In the genomic region with DNA sequence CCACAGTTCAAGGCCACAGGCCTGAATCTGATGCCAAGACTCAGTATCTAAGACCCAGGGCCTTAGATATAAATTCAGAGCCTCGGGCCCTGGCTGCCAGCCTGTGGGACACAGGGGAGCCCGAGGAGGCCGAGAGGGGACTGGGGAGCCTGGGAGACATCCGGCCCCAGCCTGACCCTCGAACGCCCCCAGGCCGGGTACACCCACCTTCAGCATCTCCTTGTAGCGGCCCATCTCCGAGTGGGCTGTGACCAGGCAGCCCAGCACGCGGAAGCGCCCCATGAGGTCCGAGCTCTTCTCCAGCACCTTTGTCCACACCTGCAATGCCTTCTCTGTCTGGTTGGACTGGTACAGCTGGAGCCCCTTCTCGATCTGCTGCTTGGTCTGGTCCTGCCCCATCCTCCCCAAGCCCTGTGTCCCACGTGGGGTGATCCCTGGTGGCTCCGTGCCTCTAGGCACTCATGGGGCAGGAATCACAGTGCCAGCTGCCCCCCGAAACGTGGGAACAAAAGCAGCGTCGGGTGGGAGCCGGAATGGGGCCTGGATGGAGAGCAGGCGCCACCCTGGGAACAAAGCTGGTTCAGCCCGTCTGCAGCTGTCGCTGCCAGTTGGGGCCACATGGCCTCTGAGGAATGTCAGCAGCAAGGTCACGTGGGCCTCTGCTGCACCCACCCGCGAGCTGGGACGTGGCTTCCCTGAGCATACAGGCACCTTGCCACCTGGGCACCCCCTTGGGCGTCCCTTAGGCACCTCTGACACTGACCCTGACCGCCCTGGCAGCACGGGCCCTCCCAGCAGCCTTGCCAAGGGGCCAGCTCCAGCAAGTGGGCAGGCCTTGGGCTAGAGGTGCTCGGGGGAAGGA, we compare ENCODE assay signal across 21 cellular contexts. TPM values are rescaled to one million over a fixed set of nuclear protein-coding genes. Genes with fewer than 3 reads are reported as not detected.
DNase-seq lines count a peak whose midpoint lies in the region; ATAC-seq, FAIRE-seq and TF ChIP-seq lines count a peak whose summit lies in the region.
"Had no signal": no experiment of that assay in that cellular context is flagged by ENCODE, and none has a peak within 500 bp of the region (broad histone marks: within the 10 kb centered on the region; RNA-seq: fewer than 3 reads in every experiment).

RAPSN (minus strand) TSS at position 571 of the 862 bp plus-strand sequence; CDS start at position 399, 172 bp downstream.

- no peaks in the 10 kb centered on the region for H3K27me3 ChIP-seq in H7 (ENCODE audit: control insufficient read depth, insufficient read depth, low read length)
- no peaks in the 10 kb centered on the region for H3K27me3 ChIP-seq in adrenal gland
- no peaks in the 10 kb centered on the region for H3K27me3 ChIP-seq in HepG2 (ENCODE audit: control insufficient read depth in 1 of 2, insufficient read depth in 2 of 2, low read length in 2 of 2)
- H3K27me3 ChIP-seq in gastrocnemius medialis = no peaks in the 10 kb centered on the region
- H3K27me3 ChIP-seq: dorsolateral prefrontal cortex had no signal

- TF ChIP-seq EP300 in HepG2 (IDR thresholded peaks at IDR 0.05; ENCODE audit: low read depth in 2 of 2, low read length in 2 of 2) (no peak), HepG2 (CRISPR knock-in tag; IDR thresholded peaks at IDR 0.05; ENCODE audit: borderline replicate concordance) (no peak)

- no peak within 1 kb of the TSS for H3K27ac Mint-ChIP-seq in activated CD4-positive, alpha-beta T cell treated with anti-CD3 and anti-CD28 coated beads for 36 hours
- H3K27ac Mint-ChIP-seq: progenitor cell of endocrine pancreas had no signal

- H4K20me1 ChIP-seq in HepG2 (ENCODE audit: insufficient read depth, low read length) = no peaks in the 10 kb centered on the region

- CTCF ChIA-PET in HepG2 (lab: Yijun Ruan, JAX; ENCODE audit: low intra/inter-chr PET ratio, low total read pairs) = no interaction called here
- CTCF ChIA-PET in activated CD4-positive, alpha-beta T cell treated with anti-CD3 and anti-CD28 coated beads for 36 hours (lab: Charles Lee) = interaction anchor here (0.7 to 1.4 kb wide), 2 partner anchors 17 to 75 kb away, joined by 3 read pairs; no protein-coding TSS in a partner anchor

- POLR2A ChIA-PET in HepG2 (lab: Yijun Ruan, JAX) = interaction anchor here (2.5 kb wide), 1 partner anchor 11 kb away, joined by 12 read pairs; no protein-coding TSS in a partner anchor
- POLR2A ChIA-PET in activated CD4-positive, alpha-beta T cell treated with anti-CD3 and anti-CD28 coated beads for 36 hours (lab: Charles Lee) = interaction anchor here (0.6 kb wide), 1 partner anchor 708 kb away, joined by 3 read pairs; no protein-coding TSS in a partner anchor

- peak within 1 kb of the TSS; percentile 27; the same call in 1 of the 2 replicates for H3K4me2 ChIP-seq in HepG2 (ENCODE audit: low read depth, low read length)

- FAIRE-seq in HepG2 (lab: Jason Lieb, UNC) = no peak
- FAIRE-seq: G401.6, islet of Langerhans had no signal

- ATAC-seq in HepG2 (peak; percentile 28), gastrocnemius medialis (peak; percentile 87 to 90)
- ATAC-seq in activated CD4-positive, alpha-beta T cell treated with anti-CD3 and anti-CD28 coated beads for 36 hours = no peak
- ATAC-seq: naive thymus-derived CD8-positive, alpha-beta T cell had no signal

- DNase-seq in H7 (peak; percentile 62), adrenal gland (peak in 6 of 7 donors; percentile 38 to 71 (median 57)), HepG2 (ENCODE audit: low spot score) (no peak), gastrocnemius medialis (peak; percentile 83 to 91), OCI-M1 (lab: John Stamatoyannopoulos, UW) (no peak)
- no peak for DNase-seq in activated CD4-positive, alpha-beta T cell treated with anti-CD3 and anti-CD28 coated beads for 36 hours
- DNase-seq in activated effector memory CD4-positive, alpha-beta T cell treated with anti-CD3 and anti-CD28 coated beads, Interleukin-2, amount 50 U/mL, for 16 hours = no peak
- DNase-seq: activated gamma-delta T cell; amygdala; CD4-positive, CD25-positive, alpha-beta regulatory T cell; central memory CD4-positive, alpha-beta T cell; DMS 273 treated with DMSO at 0.1 percent for 48 hours; dorsolateral prefrontal cortex; hippocampal formation; KBM-7; naive thymus-derived CD8-positive, alpha-beta T cell; NCI-H69; SHP77 had no signal

- H3K9me3 Mint-ChIP-seq in activated CD4-positive, alpha-beta T cell treated with anti-CD3 and anti-CD28 coated beads for 36 hours (ENCODE audit: low read depth) = no peaks in the 10 kb centered on the region
- H3K9me3 Mint-ChIP-seq: naive thymus-derived CD8-positive, alpha-beta T cell had no signal

- no peaks in the 10 kb centered on the region for H3K9me3 ChIP-seq in adrenal gland (replicated peaks in 1 of 3)
- no peaks in the 10 kb centered on the region for H3K9me3 ChIP-seq in HepG2 (ENCODE audit: low read length)
- H3K9me3 ChIP-seq in gastrocnemius medialis = no peaks in the 10 kb centered on the region

- H3K27ac ChIP-seq in adrenal gland (no peak within 1 kb of the TSS), HepG2 (ENCODE audit: extremely low read length, insufficient read depth, low read length) (no peak within 1 kb of the TSS), gastrocnemius medialis (peak within 1 kb of the TSS; percentile 81 to 94 (median 90))
- H3K27ac ChIP-seq: dorsolateral prefrontal cortex had no signal

- BruUV-seq in HepG2 (replicated peaks; lab: Mats Ljungman, UMichigan) = no TSS peak

- H3K4me3 ChIP-seq in H7 (ENCODE audit: insufficient read depth, low read depth, low read length) (no peak within 1 kb of the TSS), adrenal gland (no peak within 1 kb of the TSS), HepG2 (replicated peaks in 1 of 3; ENCODE audit: insufficient read depth in 1 of 3, low read depth in 2 of 3, low read length in 3 of 3) (no peak within 1 kb of the TSS), gastrocnemius medialis (peak within 1 kb of the TSS; percentile 46 to 74 (median 60))
- H3K4me3 ChIP-seq: dorsolateral prefrontal cortex had no signal

- in situ Hi-C loops in HepG2 (cut with HindIII; ENCODE audit: extremely low pct_ligation_motif_present, low pct_unique_long_range_greater_than_20kb) = no loop called here
- in situ Hi-C loops in gastrocnemius medialis (cut with MboI; ENCODE audit: low sequenced_read_pairs in 4 of 4) = loop anchor here in 1 of 4 donors (10.0 kb wide), 1 partner anchor 64 kb away; no protein-coding TSS in a partner anchor

- no peaks in the 10 kb centered on the region for H3K4me1 Mint-ChIP-seq in activated CD4-positive, alpha-beta T cell treated with anti-CD3 and anti-CD28 coated beads for 36 hours
- H3K4me1 Mint-ChIP-seq: CD4-positive, CD25-positive, alpha-beta regulatory T cell had no signal

- H3K79me2 ChIP-seq in HepG2 (ENCODE audit: insufficient read depth, low read length) = no peaks in the 10 kb centered on the region

- H3K4me3 Mint-ChIP-seq in activated CD4-positive, alpha-beta T cell treated with anti-CD3 and anti-CD28 coated beads for 36 hours = no peak within 1 kb of the TSS
- H3K4me3 Mint-ChIP-seq: naive thymus-derived CD8-positive, alpha-beta T cell had no signal

- no peaks in the 10 kb centered on the region for H3K27me3 Mint-ChIP-seq in activated CD4-positive, alpha-beta T cell treated with anti-CD3 and anti-CD28 coated beads for 36 hours
- H3K27me3 Mint-ChIP-seq: CD4-positive, CD25-positive, alpha-beta regulatory T cell; naive thymus-derived CD8-positive, alpha-beta T cell; progenitor cell of endocrine pancreas had no signal

- TF ChIP-seq POLR2A in adrenal gland (IDR thresholded peaks at IDR 0.05) (no peak), HepG2 (IDR thresholded peaks at IDR 0.05; ENCODE audit: insufficient read depth in 1 of 2, low read depth in 2 of 2, low read length in 2 of 2) (no peak), gastrocnemius medialis (IDR thresholded peaks at IDR 0.05) (peak; percentile 54 to 72)

- no peak within 1 kb of the TSS for H3K9ac ChIP-seq in HepG2 (ENCODE audit: insufficient read depth, low read depth, low read length)

- TF ChIP-seq RAD21 in HepG2 (CRISPR knock-in tag; IDR thresholded peaks at IDR 0.05) = no peak

- no peak within 1 kb of the TSS for H2AFZ ChIP-seq in HepG2 (ENCODE audit: low read length)

- TF ChIP-seq CTCF in adrenal gland (IDR thresholded peaks at IDR 0.05) (no peak), HepG2 (CRISPR knock-in tag; IDR thresholded peaks at IDR 0.05) (no peak), gastrocnemius medialis (IDR thresholded peaks at IDR 0.05 in 4 of 5, conservative IDR thresholded peaks at IDR 0.05 in 1 of 5) (peak in 1 of 5 experiments; percentile 8)

- intact Hi-C loops in adrenal gland (cut with DNase I) (no loop called here), HepG2 (cut with micrococcal nuclease; ENCODE audit: unreplicated experiment) (no loop called here), gastrocnemius medialis (cut with DNase I; ENCODE audit: low total_unique reads) (loop anchor here (1.0 to 10.0 kb wide), 2 partner anchors 40 to 264 kb away; partner anchors contain the start of genes PACSIN3 and SLC39A13)
- intact Hi-C loops in activated CD4-positive, alpha-beta T cell treated with anti-CD3 and anti-CD28 coated beads for 36 hours (cut with DNase I, micrococcal nuclease) = no loop called here

- H3K36me3 Mint-ChIP-seq in activated CD4-positive, alpha-beta T cell treated with anti-CD3 and anti-CD28 coated beads for 36 hours (ENCODE audit: low read depth) = no peaks in the 10 kb centered on the region
- H3K36me3 Mint-ChIP-seq: CD4-positive, CD25-positive, alpha-beta regulatory T cell had no signal

- WGBS in adrenal gland, 4 donors = 71 to 78% (median 73%) methylated on average over 11 to 32 of the region's 32 CpGs
- WGBS in HepG2 (ENCODE audit: low lambda C conversion rate) = 89% methylated on average over 3 of the region's 32 CpGs

- H3K36me3 ChIP-seq in H7 (replicated peaks; ENCODE audit: control insufficient read depth, insufficient read depth, low read length) (no peaks in the 10 kb centered on the region), adrenal gland (replicated peaks in 1 of 2) (no peaks in the 10 kb centered on the region), HepG2 (replicated peaks in 1 of 2; ENCODE audit: control insufficient read depth in 1 of 2, insufficient read depth in 2 of 2, low read length in 2 of 2) (no peaks in the 10 kb centered on the region), gastrocnemius medialis (peaks cover 0 to 8% of the 10 kb centered on the region in 2 donors)

- H3K4me1 ChIP-seq in adrenal gland (replicated peaks in 1 of 2) (peaks cover 3 to 9% of the 10 kb centered on the region in 2 donors), HepG2 (ENCODE audit: insufficient read depth, low read length) (peaks cover 37% of the 10 kb centered on the region), gastrocnemius medialis (peaks cover 10 to 19% of the 10 kb centered on the region in 2 donors)

RNA-seq across cellular contexts. Expression of gene RAPSN, which starts in this region (rescaled TPM):
- 0.33 and 0.42 TPM in 2 replicates for total RNA-seq in H7 (2014; rRNA removed; shearing (Covaris generic))
- 1 to 10 TPM in 7 of 8 donors, under 1 TPM in 1; 0.18 to 5.1 (median 2.1) TPM for total RNA-seq in adrenal gland
- polyA plus RNA-seq in adrenal gland = 1 to 10 TPM in 2 of 3 donors, under 1 TPM in 1; 0.33 to 4.7 (median 3.9) TPM
- total RNA-seq in HepG2 (2016; rRNA removed; fragmentation: Illumina TruSeq; extraction: Trizol) = 0.60 and 1.2 TPM in 2 replicates
- 0.91 and 1.4 TPM in 2 replicates for total RNA-seq in HepG2 (2016; cell fraction: cytosol; rRNA removed; fragmentation: Illumina TruSeq; extraction: Trizol; ENCODE audit: low read depth)
- 1.0 and 1.7 TPM in 2 replicates for total RNA-seq in HepG2 (2016; cell fraction: insoluble cytoplasmic fraction; rRNA removed; fragmentation: Illumina TruSeq; extraction: Trizol)
- total RNA-seq in HepG2 (2016; cell fraction: membrane; rRNA removed; fragmentation: Illumina TruSeq; extraction: Trizol) = 1.2 and 1.4 TPM in 2 replicates
- 0.72 and 1.2 TPM in 2 replicates for total RNA-seq in HepG2 (2016; cell fraction: nucleus; rRNA removed; fragmentation: Illumina TruSeq; extraction: Trizol)
- polyA plus RNA-seq in HepG2 (2011; rRNA removed) = 0.15 and 0.40 TPM in 2 replicates
- polyA plus RNA-seq in HepG2 (2011; cell fraction: cytosol; rRNA removed) = 0.13 and 0.14 TPM in 2 replicates
- 0.77 and 1.1 TPM in 2 replicates for polyA plus RNA-seq in HepG2 (2011; cell fraction: nucleus; rRNA removed)
- 0.79 and 0.80 TPM in 2 replicates for polyA plus RNA-seq in HepG2 (2012)
- 0.51 and 1.2 TPM in 2 replicates for polyA plus RNA-seq in HepG2 (2016; cell fraction: cytosol; fragmentation: Illumina TruSeq; extraction: Trizol; ENCODE audit: low read depth)
- 0.83 and 0.93 TPM in 2 replicates for polyA plus RNA-seq in HepG2 (2016; cell fraction: insoluble cytoplasmic fraction; fragmentation: Illumina TruSeq; extraction: Trizol; ENCODE audit: low read depth)
- 0.44 TPM in 1 of 2 replicates, not detected in the other for polyA plus RNA-seq in HepG2 (2016; cell fraction: membrane; fragmentation: Illumina TruSeq; extraction: Trizol; ENCODE audit: low read depth)
- polyA plus RNA-seq in HepG2 (2016; cell fraction: nucleus; fragmentation: Illumina TruSeq; extraction: Trizol; ENCODE audit: insufficient read depth, low read depth) = 2.3 and 3.6 TPM in 2 replicates
- polyA minus RNA-seq in HepG2 (2011; rRNA and poly(A)+ RNA removed; ENCODE audit: low replicate concordance) = 0.16 and 0.64 TPM in 2 replicates
- polyA minus RNA-seq in HepG2 (2011; cell fraction: cytosol; rRNA and poly(A)+ RNA removed) = not detected in 2 replicates
- polyA minus RNA-seq in HepG2 (2011; cell fraction: nucleus; rRNA and poly(A)+ RNA removed) = 0.75 and 1.2 TPM in 2 replicates
- total RNA-seq in gastrocnemius medialis = 10 to 100 TPM; 48.9 to 68.6 (median 59.4) TPM
- total RNA-seq in activated CD4-positive, alpha-beta T cell treated with anti-CD3 and anti-CD28 coated beads for 36 hours = under 1 TPM in 1 of 2 experiments, not detected in 1; 0.21 TPM
- polyA plus RNA-seq: CD4-positive, CD25-positive, alpha-beta regulatory T cell; naive thymus-derived CD8-positive, alpha-beta T cell had no signal

Comparison
In these comparisons a context has a peak if more than half of its experiments do, and no peak if none do; other contexts are left out.
1. RNA of gene RAPSN (total RNA-seq): 48.9 to 68.6 TPM in gastrocnemius medialis; 0.18 to 5.1 TPM in adrenal gland, 0.60 to 1.7 TPM in HepG2, 0.33 to 0.42 TPM in H7 and 0.21 TPM in activated CD4-positive, alpha-beta T cell treated with anti-CD3 and anti-CD28 coated beads for 36 hours; every median in the first group is over 4 times any median in the second.
2. Peak in DNase-seq in H7; RNA of the gene not detected or under 1 TPM.
3. DNase-seq: peak in adrenal gland (6 of 7) and gastrocnemius medialis (2 of 2); none in HepG2 (single experiment), activated CD4-positive, alpha-beta T cell treated with anti-CD3 and anti-CD28 coated beads for 36 hours (single experiment), activated effector memory CD4-positive, alpha-beta T cell treated with anti-CD3 and anti-CD28 coated beads, Interleukin-2, amount 50 U/mL, for 16 hours (single experiment) and OCI-M1 (single experiment).
4. H3K4me3 ChIP-seq: peak in gastrocnemius medialis (4 of 4); none in H7 (single experiment), adrenal gland (0 of 4) and HepG2 (0 of 3).
5. H3K27ac ChIP-seq: peak in gastrocnemius medialis (4 of 4); none in adrenal gland (0 of 5) and HepG2 (single experiment).
6. POLR2A ChIP-seq: peak in gastrocnemius medialis (2 of 2); none in adrenal gland (0 of 2) and HepG2 (0 of 2).